Comparison of ENCODE assay signal across 1 cellular context in genomic region chr11:77115956-77116355, GRCh38.
TF ChIP-seq lines count a peak whose summit lies in the region.

No MANE protein-coding gene starts in this region.

TF ChIP-seq in H1, 55 proteins besides CTCF, POLR2A, EP300 and RAD21:
- TF ChIP-seq BCL11A (IDR thresholded peaks at IDR 0.05; ENCODE audit: low read depth in 2 of 2, low read length in 2 of 2) = no peak
- TF ChIP-seq, protein P1, sequence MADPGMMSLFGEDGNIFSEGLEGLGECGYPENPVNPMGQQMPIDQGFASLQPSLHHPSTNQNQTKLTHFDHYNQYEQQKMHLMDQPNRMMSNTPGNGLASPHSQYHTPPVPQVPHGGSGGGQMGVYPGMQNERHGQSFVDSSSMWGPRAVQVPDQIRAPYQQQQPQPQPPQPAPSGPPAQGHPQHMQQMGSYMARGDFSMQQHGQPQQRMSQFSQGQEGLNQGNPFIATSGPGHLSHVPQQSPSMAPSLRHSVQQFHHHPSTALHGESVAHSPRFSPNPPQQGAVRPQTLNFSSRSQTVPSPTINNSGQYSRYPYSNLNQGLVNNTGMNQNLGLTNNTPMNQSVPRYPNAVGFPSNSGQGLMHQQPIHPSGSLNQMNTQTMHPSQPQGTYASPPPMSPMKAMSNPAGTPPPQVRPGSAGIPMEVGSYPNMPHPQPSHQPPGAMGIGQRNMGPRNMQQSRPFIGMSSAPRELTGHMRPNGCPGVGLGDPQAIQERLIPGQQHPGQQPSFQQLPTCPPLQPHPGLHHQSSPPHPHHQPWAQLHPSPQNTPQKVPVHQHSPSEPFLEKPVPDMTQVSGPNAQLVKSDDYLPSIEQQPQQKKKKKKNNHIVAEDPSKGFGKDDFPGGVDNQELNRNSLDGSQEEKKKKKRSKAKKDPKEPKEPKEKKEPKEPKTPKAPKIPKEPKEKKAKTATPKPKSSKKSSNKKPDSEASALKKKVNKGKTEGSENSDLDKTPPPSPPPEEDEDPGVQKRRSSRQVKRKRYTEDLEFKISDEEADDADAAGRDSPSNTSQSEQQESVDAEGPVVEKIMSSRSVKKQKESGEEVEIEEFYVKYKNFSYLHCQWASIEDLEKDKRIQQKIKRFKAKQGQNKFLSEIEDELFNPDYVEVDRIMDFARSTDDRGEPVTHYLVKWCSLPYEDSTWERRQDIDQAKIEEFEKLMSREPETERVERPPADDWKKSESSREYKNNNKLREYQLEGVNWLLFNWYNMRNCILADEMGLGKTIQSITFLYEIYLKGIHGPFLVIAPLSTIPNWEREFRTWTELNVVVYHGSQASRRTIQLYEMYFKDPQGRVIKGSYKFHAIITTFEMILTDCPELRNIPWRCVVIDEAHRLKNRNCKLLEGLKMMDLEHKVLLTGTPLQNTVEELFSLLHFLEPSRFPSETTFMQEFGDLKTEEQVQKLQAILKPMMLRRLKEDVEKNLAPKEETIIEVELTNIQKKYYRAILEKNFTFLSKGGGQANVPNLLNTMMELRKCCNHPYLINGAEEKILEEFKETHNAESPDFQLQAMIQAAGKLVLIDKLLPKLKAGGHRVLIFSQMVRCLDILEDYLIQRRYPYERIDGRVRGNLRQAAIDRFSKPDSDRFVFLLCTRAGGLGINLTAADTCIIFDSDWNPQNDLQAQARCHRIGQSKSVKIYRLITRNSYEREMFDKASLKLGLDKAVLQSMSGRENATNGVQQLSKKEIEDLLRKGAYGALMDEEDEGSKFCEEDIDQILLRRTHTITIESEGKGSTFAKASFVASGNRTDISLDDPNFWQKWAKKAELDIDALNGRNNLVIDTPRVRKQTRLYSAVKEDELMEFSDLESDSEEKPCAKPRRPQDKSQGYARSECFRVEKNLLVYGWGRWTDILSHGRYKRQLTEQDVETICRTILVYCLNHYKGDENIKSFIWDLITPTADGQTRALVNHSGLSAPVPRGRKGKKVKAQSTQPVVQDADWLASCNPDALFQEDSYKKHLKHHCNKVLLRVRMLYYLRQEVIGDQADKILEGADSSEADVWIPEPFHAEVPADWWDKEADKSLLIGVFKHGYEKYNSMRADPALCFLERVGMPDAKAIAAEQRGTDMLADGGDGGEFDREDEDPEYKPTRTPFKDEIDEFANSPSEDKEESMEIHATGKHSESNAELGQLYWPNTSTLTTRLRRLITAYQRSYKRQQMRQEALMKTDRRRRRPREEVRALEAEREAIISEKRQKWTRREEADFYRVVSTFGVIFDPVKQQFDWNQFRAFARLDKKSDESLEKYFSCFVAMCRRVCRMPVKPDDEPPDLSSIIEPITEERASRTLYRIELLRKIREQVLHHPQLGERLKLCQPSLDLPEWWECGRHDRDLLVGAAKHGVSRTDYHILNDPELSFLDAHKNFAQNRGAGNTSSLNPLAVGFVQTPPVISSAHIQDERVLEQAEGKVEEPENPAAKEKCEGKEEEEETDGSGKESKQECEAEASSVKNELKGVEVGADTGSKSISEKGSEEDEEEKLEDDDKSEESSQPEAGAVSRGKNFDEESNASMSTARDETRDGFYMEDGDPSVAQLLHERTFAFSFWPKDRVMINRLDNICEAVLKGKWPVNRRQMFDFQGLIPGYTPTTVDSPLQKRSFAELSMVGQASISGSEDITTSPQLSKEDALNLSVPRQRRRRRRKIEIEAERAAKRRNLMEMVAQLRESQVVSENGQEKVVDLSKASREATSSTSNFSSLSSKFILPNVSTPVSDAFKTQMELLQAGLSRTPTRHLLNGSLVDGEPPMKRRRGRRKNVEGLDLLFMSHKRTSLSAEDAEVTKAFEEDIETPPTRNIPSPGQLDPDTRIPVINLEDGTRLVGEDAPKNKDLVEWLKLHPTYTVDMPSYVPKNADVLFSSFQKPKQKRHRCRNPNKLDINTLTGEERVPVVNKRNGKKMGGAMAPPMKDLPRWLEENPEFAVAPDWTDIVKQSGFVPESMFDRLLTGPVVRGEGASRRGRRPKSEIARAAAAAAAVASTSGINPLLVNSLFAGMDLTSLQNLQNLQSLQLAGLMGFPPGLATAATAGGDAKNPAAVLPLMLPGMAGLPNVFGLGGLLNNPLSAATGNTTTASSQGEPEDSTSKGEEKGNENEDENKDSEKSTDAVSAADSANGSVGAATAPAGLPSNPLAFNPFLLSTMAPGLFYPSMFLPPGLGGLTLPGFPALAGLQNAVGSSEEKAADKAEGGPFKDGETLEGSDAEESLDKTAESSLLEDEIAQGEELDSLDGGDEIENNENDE (IDR thresholded peaks at IDR 0.05; ENCODE audit: insufficient replicate concordance, low read length) = no peak
- no peak for TF ChIP-seq E2F6 (IDR thresholded peaks at IDR 0.05)
- TF ChIP-seq BACH1 (IDR thresholded peaks at IDR 0.05; ENCODE audit: low read length) = no peak
- no peak for TF ChIP-seq SUZ12 (IDR thresholded peaks at IDR 0.05; ENCODE audit: low read length)
